15 cellular contexts compared by ENCODE assay signal in genomic region chr2:89844221-89844943, GRCh38.
A peak's percentile ranks its signal among the peaks of the same experiment; 100 is the strongest.
DNase-seq lines count a peak whose midpoint lies in the region; ATAC-seq and TF ChIP-seq lines count a peak whose summit lies in the region.
"Had no signal": no experiment of that assay in that cellular context is flagged by ENCODE, and none has a peak within 500 bp of the region (broad histone marks: within the 10 kb centered on the region; RNA-seq: fewer than 3 reads in every experiment).

No MANE protein-coding gene starts in this region.

- no peak overlapping the region for H3K4me3 Mint-ChIP-seq in chondrocyte (ENCODE audit: unreplicated experiment)
- no peak overlapping the region for H3K4me3 Mint-ChIP-seq in stimulated activated memory B cell treated with anti-CD40 and anti-IgM and Interleukin-4, amounts not matched to agents 10 μg/mL and 1 μg/mL and 100 μg/mL, for 72 hours
- H3K4me3 Mint-ChIP-seq: CD4-positive, alpha-beta T cell had no signal

- DNase-seq in COLO829 (ENCODE audit: low spot score) (peak; percentile 0), GM13976 (ENCODE audit: low spot score) (peak; percentile 2), chondrocyte (ENCODE audit: low spot score) (peak; percentile 79), posterior vena cava (ENCODE audit: low spot score) (peak; percentile 73), NCI-H774 (lab: John Stamatoyannopoulos, UW) (no peak)
- DNase-seq: ACHN; CD4-positive, alpha-beta T cell; DND-41; GF-D8; IMR-90; NCI-H1930; NCI-H524; OCI-M1 had no signal

- TF ChIP-seq CTCF in GM13976 (IDR thresholded peaks at IDR 0.05; ENCODE audit: borderline replicate concordance, control extremely low read depth, extremely low read depth, insufficient read depth, missing control alignments) (no peak), chondrocyte (IDR thresholded peaks at IDR 0.05) (no peak)

- H3K4me1 Mint-ChIP-seq in chondrocyte (ENCODE audit: low read depth) = no peaks in the 10 kb centered on the region
- no peaks in the 10 kb centered on the region for H3K4me1 Mint-ChIP-seq in stimulated activated memory B cell treated with anti-CD40 and anti-IgM and Interleukin-4, amounts not matched to agents 10 μg/mL and 1 μg/mL and 100 μg/mL, for 72 hours

- no peak overlapping the region for H3K27ac Mint-ChIP-seq in chondrocyte (ENCODE audit: unreplicated experiment)
- H3K27ac Mint-ChIP-seq in stimulated activated memory B cell treated with anti-CD40 and anti-IgM and Interleukin-4, amounts not matched to agents 10 μg/mL and 1 μg/mL and 100 μg/mL, for 72 hours = no peak overlapping the region
- H3K27ac Mint-ChIP-seq: CD4-positive, alpha-beta T cell had no signal

- in situ Hi-C loops in GM13976 (cut with MboI; ENCODE audit: low sequenced_read_pairs, unreplicated experiment) = loop anchor here (10.0 kb wide), 1 partner anchor 940 kb away; no protein-coding TSS in a partner anchor

- intact Hi-C loops in posterior vena cava (cut with DNase I) = no loop called here

- H3K36me3 Mint-ChIP-seq in chondrocyte (ENCODE audit: low read depth) = peaks cover 7% of the 10 kb centered on the region
- peaks cover 9% of the 10 kb centered on the region for H3K36me3 Mint-ChIP-seq in stimulated activated memory B cell treated with anti-CD40 and anti-IgM and Interleukin-4, amounts not matched to agents 10 μg/mL and 1 μg/mL and 100 μg/mL, for 72 hours

- H3K9me3 Mint-ChIP-seq in chondrocyte (ENCODE audit: low read depth) = peaks cover 63% of the 10 kb centered on the region
- no peaks in the 10 kb centered on the region for H3K9me3 Mint-ChIP-seq in stimulated activated memory B cell treated with anti-CD40 and anti-IgM and Interleukin-4, amounts not matched to agents 10 μg/mL and 1 μg/mL and 100 μg/mL, for 72 hours

- H3K27me3 Mint-ChIP-seq in chondrocyte (ENCODE audit: low read depth) = no peaks in the 10 kb centered on the region
- H3K27me3 Mint-ChIP-seq in stimulated activated memory B cell treated with anti-CD40 and anti-IgM and Interleukin-4, amounts not matched to agents 10 μg/mL and 1 μg/mL and 100 μg/mL, for 72 hours = no peaks in the 10 kb centered on the region
- H3K27me3 Mint-ChIP-seq: CD4-positive, alpha-beta T cell had no signal

- no peak for ATAC-seq in stimulated activated memory B cell treated with anti-CD40 and anti-IgM and Interleukin-4, amounts not matched to agents 10 μg/mL and 1 μg/mL and 100 μg/mL, for 72 hours
- ATAC-seq in HG02588 (IDR thresholded peaks at IDR 0.05; ENCODE audit: unreplicated experiment) = no peak
